In the genomic region with DNA sequence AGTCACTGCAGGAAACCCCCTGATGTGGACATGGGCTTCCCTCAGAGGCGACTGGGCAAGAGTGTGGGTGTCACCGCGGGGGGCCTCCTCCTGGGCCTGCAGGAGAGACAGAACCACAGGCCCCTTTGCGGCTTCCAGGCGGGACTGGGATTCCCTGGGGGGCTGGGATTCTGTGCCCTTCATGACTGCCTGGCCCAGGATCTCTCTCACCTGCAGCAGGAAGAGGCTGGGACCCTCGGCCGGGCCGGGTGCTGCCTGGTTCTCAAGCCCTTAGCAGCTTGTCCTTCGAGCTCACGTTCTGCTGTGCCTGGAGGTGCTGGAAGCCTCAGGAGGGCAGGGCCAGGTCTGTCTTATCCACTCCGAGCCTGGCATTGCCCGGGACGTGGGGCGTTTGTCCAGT, we compare ENCODE assay signal across 25 cellular contexts.
"Had no signal": no experiment of that assay in that cellular context is flagged by ENCODE, and none has a peak within 500 bp of the region (broad histone marks: within the 10 kb centered on the region; RNA-seq: fewer than 3 reads in every experiment).

No MANE protein-coding gene starts in this region.

- H2AFZ ChIP-seq: hepatocyte had no signal

- H3K36me3 ChIP-seq: neutrophil had no signal

- H3K4me2 ChIP-seq: hepatocyte had no signal

- H3K4me1 Mint-ChIP-seq: memory B cell; mesothelial cell of epicardium; nephron; stimulated activated effector memory CD8-positive, alpha-beta T cell treated with anti-CD3 and anti-CD28 coated beads, Interleukin-12 subunit alpha, Interleukin-12 subunit beta, amount 100 ng/mL, for 72 hours had no signal

- ATAC-seq: effector memory CD8-positive, alpha-beta T cell; left cardiac atrium; stimulated activated effector memory CD8-positive, alpha-beta T cell treated with anti-CD3 and anti-CD28 coated beads, Interleukin-12 subunit alpha, Interleukin-12 subunit beta, amount 100 ng/mL, for 72 hours; stimulated activated naive CD8-positive, alpha-beta T cell treated with anti-CD3 and anti-CD28 coated beads, Interleukin-15, Interleukin-2, amounts not matched to agents 100 U/mL and 50 U/mL, for 24 hours; upper lobe of right lung had no signal

- H3K4me3 Mint-ChIP-seq: dendritic cell treated with granulocyte-macrophage colony-stimulating factor and Interleukin-4, amounts not matched to agents 40 ng/mL and 50 ng/mL, for 4 days; effector memory CD8-positive, alpha-beta T cell; memory B cell; mesothelial cell of epicardium; naive B cell; nephron; stimulated activated effector memory CD8-positive, alpha-beta T cell treated with anti-CD3 and anti-CD28 coated beads, Interleukin-12 subunit alpha, Interleukin-12 subunit beta, amount 100 ng/mL, for 72 hours had no signal

- H3K4me3 ChIP-seq: esophagus squamous epithelium, hepatocyte, left ventricle myocardium inferior, lower lobe of right lung, right atrium auricular region, tibial artery, upper lobe of right lung, vagina had no signal

- H3K27me3 ChIP-seq: esophagus squamous epithelium, hepatocyte, neutrophil, right atrium auricular region, tibial artery, upper lobe of right lung, vagina had no signal

- DNase-seq: effector memory CD8-positive, alpha-beta T cell; esophagus squamous epithelium; foreskin fibroblast; head of caudate nucleus; kidney; left cardiac atrium; left ventricle myocardium inferior; lower lobe of right lung; naive B cell; small intestine; stimulated activated CD4-positive, alpha-beta T cell treated with anti-CD3 and anti-CD28 coated beads, Interleukin-2, amount 100 ng/mL, for 48 hours; stimulated activated CD8-positive, alpha-beta memory T cell treated with anti-CD3 and anti-CD28 coated beads, Interleukin-4, amount 100 ng/mL, for 48 hours; stimulated activated naive CD8-positive, alpha-beta T cell treated with anti-CD3 and anti-CD28 coated beads, Interleukin-15, Interleukin-2, amounts not matched to agents 100 U/mL and 50 U/mL, for 24 hours; tibial artery; upper lobe of right lung had no signal

- H3K27ac ChIP-seq: epithelial cell of prostate, hepatocyte, lower lobe of right lung, neutrophil, upper lobe of right lung had no signal

- H3K27ac Mint-ChIP-seq: dendritic cell treated with granulocyte-macrophage colony-stimulating factor and Interleukin-4, amounts not matched to agents 40 ng/mL and 50 ng/mL, for 4 days; effector memory CD8-positive, alpha-beta T cell; memory B cell; mesothelial cell of epicardium; naive B cell; nephron; stimulated activated effector memory CD8-positive, alpha-beta T cell treated with anti-CD3 and anti-CD28 coated beads, Interleukin-12 subunit alpha, Interleukin-12 subunit beta, amount 100 ng/mL, for 72 hours had no signal

- H3K27me3 Mint-ChIP-seq: dendritic cell treated with granulocyte-macrophage colony-stimulating factor and Interleukin-4, amounts not matched to agents 40 ng/mL and 50 ng/mL, for 4 days; effector memory CD8-positive, alpha-beta T cell; memory B cell; naive B cell had no signal

- H3K4me1 ChIP-seq: lower lobe of right lung, upper lobe of right lung had no signal

- H3K9me3 ChIP-seq: esophagus squamous epithelium, left ventricle myocardium inferior, lower lobe of right lung, neutrophil, right atrium auricular region, tibial artery, upper lobe of right lung, vagina had no signal
